1 cellular context compared by ENCODE assay signal in the genomic region with DNA sequence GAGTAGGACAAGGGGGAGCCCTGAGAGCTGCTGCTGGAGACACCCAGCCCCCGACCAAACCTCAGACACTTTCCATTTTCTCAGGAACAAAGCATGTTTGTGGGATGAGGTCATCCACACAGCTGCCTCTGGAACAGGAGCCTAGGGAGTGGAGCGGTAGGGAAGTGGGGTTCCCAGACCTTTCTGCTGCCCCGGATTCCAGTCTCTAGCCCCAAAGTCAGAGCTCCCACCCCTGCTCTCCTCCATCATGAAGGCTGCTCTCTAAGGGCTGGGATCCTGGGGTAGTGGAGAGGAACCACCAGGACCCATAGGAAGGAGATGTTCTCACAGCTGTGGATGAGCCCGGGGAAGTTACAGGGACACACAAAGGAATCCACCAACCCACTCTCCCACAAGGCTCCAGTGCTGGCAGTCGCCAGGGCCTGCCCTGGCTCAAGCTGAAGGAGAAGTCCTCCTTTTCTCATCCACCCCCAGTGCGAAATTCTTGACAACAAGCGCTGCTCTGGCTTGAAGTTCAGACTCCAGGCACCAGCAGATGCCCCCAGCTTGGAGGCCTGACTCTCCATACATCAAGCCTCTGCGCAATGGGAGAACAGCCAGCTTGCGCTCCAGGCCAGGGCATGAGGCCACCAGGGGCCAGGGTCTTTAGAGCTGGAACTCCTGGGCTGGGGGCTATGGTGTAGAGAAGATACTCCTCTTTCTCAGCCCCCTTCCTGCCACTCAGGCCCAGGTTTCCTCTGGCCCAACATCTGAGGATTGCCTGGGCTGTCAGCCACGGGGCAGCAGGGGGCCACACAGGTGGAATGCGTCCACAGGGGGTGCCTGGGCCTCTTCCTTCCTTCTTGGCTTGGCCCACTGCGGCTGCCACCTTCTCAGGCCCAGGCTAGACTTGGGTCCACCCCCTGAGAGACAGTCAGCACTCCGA.
TF ChIP-seq lines count a peak whose summit lies in the region.

No MANE protein-coding gene starts in this region.

TF ChIP-seq in SK-N-SH, 30 proteins besides CTCF, POLR2A, EP300 and RAD21 (continued from another document):
- TF ChIP-seq, protein P1, sequence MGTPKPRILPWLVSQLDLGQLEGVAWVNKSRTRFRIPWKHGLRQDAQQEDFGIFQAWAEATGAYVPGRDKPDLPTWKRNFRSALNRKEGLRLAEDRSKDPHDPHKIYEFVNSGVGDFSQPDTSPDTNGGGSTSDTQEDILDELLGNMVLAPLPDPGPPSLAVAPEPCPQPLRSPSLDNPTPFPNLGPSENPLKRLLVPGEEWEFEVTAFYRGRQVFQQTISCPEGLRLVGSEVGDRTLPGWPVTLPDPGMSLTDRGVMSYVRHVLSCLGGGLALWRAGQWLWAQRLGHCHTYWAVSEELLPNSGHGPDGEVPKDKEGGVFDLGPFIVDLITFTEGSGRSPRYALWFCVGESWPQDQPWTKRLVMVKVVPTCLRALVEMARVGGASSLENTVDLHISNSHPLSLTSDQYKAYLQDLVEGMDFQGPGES (IDR thresholded peaks at IDR 0.05; ENCODE audit: low read depth, low read length), result no peak
- TF ChIP-seq JUND (IDR thresholded peaks at IDR 0.05) (peak; percentile 69; the same call in 1 of the 2 replicates), FOSL2 (IDR thresholded peaks at IDR 0.05; ENCODE audit: borderline replicate concordance, low read depth) (peak; percentile 48; the same call in 1 of the 2 replicates), SIN3A (IDR thresholded peaks at IDR 0.05; ENCODE audit: borderline replicate concordance, low read depth, low read length) (no peak), GATA2 (CRISPR knock-in tag; IDR thresholded peaks at IDR 0.05) (no peak), FOXJ3 (CRISPR knock-in tag; IDR thresholded peaks at IDR 0.05) (no peak), TCF12 (IDR thresholded peaks at IDR 0.05) (peak; percentile 57; the same call in 1 of the 2 replicates), PBX3 (IDR thresholded peaks at IDR 0.05) (no peak), TEAD4 (IDR thresholded peaks at IDR 0.05; ENCODE audit: borderline replicate concordance, insufficient read depth) (0 out of 2 replicates have a peak, but pooled peaks have one; percentile 16)
- TF ChIP-seq, protein P2, sequence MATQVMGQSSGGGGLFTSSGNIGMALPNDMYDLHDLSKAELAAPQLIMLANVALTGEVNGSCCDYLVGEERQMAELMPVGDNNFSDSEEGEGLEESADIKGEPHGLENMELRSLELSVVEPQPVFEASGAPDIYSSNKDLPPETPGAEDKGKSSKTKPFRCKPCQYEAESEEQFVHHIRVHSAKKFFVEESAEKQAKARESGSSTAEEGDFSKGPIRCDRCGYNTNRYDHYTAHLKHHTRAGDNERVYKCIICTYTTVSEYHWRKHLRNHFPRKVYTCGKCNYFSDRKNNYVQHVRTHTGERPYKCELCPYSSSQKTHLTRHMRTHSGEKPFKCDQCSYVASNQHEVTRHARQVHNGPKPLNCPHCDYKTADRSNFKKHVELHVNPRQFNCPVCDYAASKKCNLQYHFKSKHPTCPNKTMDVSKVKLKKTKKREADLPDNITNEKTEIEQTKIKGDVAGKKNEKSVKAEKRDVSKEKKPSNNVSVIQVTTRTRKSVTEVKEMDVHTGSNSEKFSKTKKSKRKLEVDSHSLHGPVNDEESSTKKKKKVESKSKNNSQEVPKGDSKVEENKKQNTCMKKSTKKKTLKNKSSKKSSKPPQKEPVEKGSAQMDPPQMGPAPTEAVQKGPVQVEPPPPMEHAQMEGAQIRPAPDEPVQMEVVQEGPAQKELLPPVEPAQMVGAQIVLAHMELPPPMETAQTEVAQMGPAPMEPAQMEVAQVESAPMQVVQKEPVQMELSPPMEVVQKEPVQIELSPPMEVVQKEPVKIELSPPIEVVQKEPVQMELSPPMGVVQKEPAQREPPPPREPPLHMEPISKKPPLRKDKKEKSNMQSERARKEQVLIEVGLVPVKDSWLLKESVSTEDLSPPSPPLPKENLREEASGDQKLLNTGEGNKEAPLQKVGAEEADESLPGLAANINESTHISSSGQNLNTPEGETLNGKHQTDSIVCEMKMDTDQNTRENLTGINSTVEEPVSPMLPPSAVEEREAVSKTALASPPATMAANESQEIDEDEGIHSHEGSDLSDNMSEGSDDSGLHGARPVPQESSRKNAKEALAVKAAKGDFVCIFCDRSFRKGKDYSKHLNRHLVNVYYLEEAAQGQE (IDR thresholded peaks at IDR 0.05; ENCODE audit: low read depth, low read length), result 0 out of 2 replicates have a peak, but pooled peaks have one; percentile 23
- TF ChIP-seq, protein P3, sequence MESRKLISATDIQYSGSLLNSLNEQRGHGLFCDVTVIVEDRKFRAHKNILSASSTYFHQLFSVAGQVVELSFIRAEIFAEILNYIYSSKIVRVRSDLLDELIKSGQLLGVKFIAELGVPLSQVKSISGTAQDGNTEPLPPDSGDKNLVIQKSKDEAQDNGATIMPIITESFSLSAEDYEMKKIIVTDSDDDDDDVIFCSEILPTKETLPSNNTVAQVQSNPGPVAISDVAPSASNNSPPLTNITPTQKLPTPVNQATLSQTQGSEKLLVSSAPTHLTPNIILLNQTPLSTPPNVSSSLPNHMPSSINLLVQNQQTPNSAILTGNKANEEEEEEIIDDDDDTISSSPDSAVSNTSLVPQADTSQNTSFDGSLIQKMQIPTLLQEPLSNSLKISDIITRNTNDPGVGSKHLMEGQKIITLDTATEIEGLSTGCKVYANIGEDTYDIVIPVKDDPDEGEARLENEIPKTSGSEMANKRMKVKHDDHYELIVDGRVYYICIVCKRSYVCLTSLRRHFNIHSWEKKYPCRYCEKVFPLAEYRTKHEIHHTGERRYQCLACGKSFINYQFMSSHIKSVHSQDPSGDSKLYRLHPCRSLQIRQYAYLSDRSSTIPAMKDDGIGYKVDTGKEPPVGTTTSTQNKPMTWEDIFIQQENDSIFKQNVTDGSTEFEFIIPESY (IDR thresholded peaks at IDR 0.05; ENCODE audit: borderline replicate concordance, low read depth), result no peak
